Comparison of ENCODE assay signal across 12 cellular contexts in genomic region chr3:158102660-158103085, GRCh38. TPM values are rescaled to one million over a fixed set of nuclear protein-coding genes. Genes with fewer than 3 reads are reported as not detected.
A peak's percentile ranks its signal among the peaks of the same experiment; 100 is the strongest.
DNase-seq lines count a peak whose midpoint lies in the region; ATAC-seq and TF ChIP-seq lines count a peak whose summit lies in the region.
"Had no signal": no experiment of that assay in that cellular context is flagged by ENCODE, and none has a peak within 500 bp of the region (broad histone marks: within the 10 kb centered on the region; RNA-seq: fewer than 3 reads in every experiment).

No MANE protein-coding gene starts in this region.

- no peak overlapping the region for H3K27ac Mint-ChIP-seq in effector memory CD8-positive, alpha-beta T cell
- no peak overlapping the region for H3K27ac Mint-ChIP-seq in natural killer cell treated with Interleukin-12 subunit alpha and Interleukin-12 subunit beta and Interleukin-15 and Interleukin-18, amount 100 ng/mL, for 72 hours

- peaks cover 88 to 100% of the 10 kb centered on the region in 2 donors for H3K27me3 Mint-ChIP-seq in effector memory CD8-positive, alpha-beta T cell
- peaks cover 69 to 92% of the 10 kb centered on the region in 2 donors for H3K27me3 Mint-ChIP-seq in natural killer cell treated with Interleukin-12 subunit alpha and Interleukin-12 subunit beta and Interleukin-15 and Interleukin-18, amount 100 ng/mL, for 72 hours

- H3K4me1 ChIP-seq in effector memory CD4-positive, alpha-beta T cell (ENCODE audit: control insufficient read depth, insufficient read depth, low read length, poor library complexity, severe bottlenecking), result peaks cover 46% of the 10 kb centered on the region

- H3K4me3 Mint-ChIP-seq in effector memory CD8-positive, alpha-beta T cell, result peak overlapping the region; percentile 71 to 93
- peak overlapping the region; percentile 84 for H3K4me3 Mint-ChIP-seq in natural killer cell treated with Interleukin-12 subunit alpha and Interleukin-12 subunit beta and Interleukin-15 and Interleukin-18, amount 100 ng/mL, for 72 hours

- H3K27me3 ChIP-seq in BJ (ENCODE audit: control insufficient read depth, insufficient read depth, low read length) (no peaks in the 10 kb centered on the region), H7 (ENCODE audit: control insufficient read depth, insufficient read depth, low read length) (peaks cover 97% of the 10 kb centered on the region)
- peaks cover 97% of the 10 kb centered on the region for H3K27me3 ChIP-seq in effector memory CD4-positive, alpha-beta T cell (replicated peaks; ENCODE audit: control insufficient read depth, insufficient read depth, low read length, poor library complexity, severe bottlenecking)

- no peak overlapping the region for H3K27ac ChIP-seq in effector memory CD4-positive, alpha-beta T cell (ENCODE audit: insufficient read depth, low read length, poor library complexity, severe bottlenecking)
- H3K27ac ChIP-seq: spleen had no signal

- TF ChIP-seq CTCF in BJ (IDR thresholded peaks at IDR 0.05; ENCODE audit: insufficient read depth, low read depth, low read length), result no peak

- H3K4me3 ChIP-seq in BJ (ENCODE audit: low read depth, low read length) (peak overlapping the region; percentile 62), H7 (ENCODE audit: insufficient read depth, low read depth, low read length) (peak overlapping the region; percentile 37; the same call in 1 of the 2 replicates)
- H3K4me3 ChIP-seq in effector memory CD4-positive, alpha-beta T cell (ENCODE audit: insufficient read depth, low read depth, low read length, poor library complexity, severe bottlenecking), result no peak overlapping the region

- CTCF ChIA-PET in BJ (lab: Yijun Ruan, JAX), result interaction anchor here (1.2 kb wide), 1 partner anchor 11 kb away, joined by 4 read pairs; no protein-coding TSS in a partner anchor

- no peak for ATAC-seq in effector memory CD8-positive, alpha-beta T cell (replicated peaks)
- ATAC-seq in natural killer cell treated with Interleukin-12 subunit alpha and Interleukin-12 subunit beta and Interleukin-15 and Interleukin-18, amount 100 ng/mL, for 72 hours, result no peak
- ATAC-seq in HG02970 (IDR thresholded peaks at IDR 0.05; ENCODE audit: low FRiP score, unreplicated experiment), result no peak

- no peaks in the 10 kb centered on the region for H3K9me3 Mint-ChIP-seq in effector memory CD8-positive, alpha-beta T cell
- H3K9me3 Mint-ChIP-seq in natural killer cell treated with Interleukin-12 subunit alpha and Interleukin-12 subunit beta and Interleukin-15 and Interleukin-18, amount 100 ng/mL, for 72 hours, result no peaks in the 10 kb centered on the region

- H3K36me3 ChIP-seq in BJ (ENCODE audit: control insufficient read depth, insufficient read depth, low read length), result peaks cover 10% of the 10 kb centered on the region
- H3K36me3 ChIP-seq in H7 (replicated peaks; ENCODE audit: control insufficient read depth, insufficient read depth, low read length), result no peaks in the 10 kb centered on the region
- H3K36me3 ChIP-seq in effector memory CD4-positive, alpha-beta T cell (ENCODE audit: control insufficient read depth, insufficient read depth, low read length), result no peaks in the 10 kb centered on the region
- H3K36me3 ChIP-seq: spleen had no signal

- peaks cover 37 to 42% of the 10 kb centered on the region in 2 donors for H3K4me1 Mint-ChIP-seq in effector memory CD8-positive, alpha-beta T cell (ENCODE audit: low read depth in 2 of 2)
- peaks cover 46 to 50% of the 10 kb centered on the region in 2 donors for H3K4me1 Mint-ChIP-seq in natural killer cell treated with Interleukin-12 subunit alpha and Interleukin-12 subunit beta and Interleukin-15 and Interleukin-18, amount 100 ng/mL, for 72 hours (ENCODE audit: low read depth in 2 of 2)

- DNase-seq in BJ (ENCODE audit: low read depth) (no peak), H7 (peak; percentile 33), T-helper 9 cell (no peak), DMS114 treated with DMSO at 0.1 percent for 48 hours (lab: John Stamatoyannopoulos, UW; ENCODE audit: unreplicated experiment) (no peak)
- DNase-seq in effector memory CD8-positive, alpha-beta T cell, result no peak
- DNase-seq in natural killer cell treated with Interleukin-12 subunit alpha and Interleukin-12 subunit beta and Interleukin-15 and Interleukin-18, amount 100 ng/mL, for 72 hours (ENCODE audit: low spot score), result no peak
- DNase-seq in effector memory CD4-positive, alpha-beta T cell, result no peak
- DNase-seq: DMS153, MV-4-11, SIG-M5 had no signal

- peaks cover 3% of the 10 kb centered on the region for H3K9me3 ChIP-seq in effector memory CD4-positive, alpha-beta T cell (ENCODE audit: control insufficient read depth, low read length)

- POLR2A ChIA-PET in BJ (lab: Charles Lee), result no interaction called here

- H3K36me3 Mint-ChIP-seq in effector memory CD8-positive, alpha-beta T cell (ENCODE audit: insufficient read depth), result peaks cover 44% of the 10 kb centered on the region
- peaks cover 6% of the 10 kb centered on the region for H3K36me3 Mint-ChIP-seq in natural killer cell treated with Interleukin-12 subunit alpha and Interleukin-12 subunit beta and Interleukin-15 and Interleukin-18, amount 100 ng/mL, for 72 hours

RNA-seq across cellular contexts. Expression of gene SHOX2, which starts 3.5 kb away (rescaled TPM):
- polyA plus RNA-seq in BJ (2011; rRNA removed), result 11.9 and 13.6 TPM in 2 replicates
- 3.8 and 4.7 TPM in 2 replicates for polyA minus RNA-seq in BJ (2011; rRNA and poly(A)+ RNA removed)
- not detected in 2 replicates for total RNA-seq in H7 (2014; rRNA removed; shearing (Covaris generic))
- 1 to 10 TPM in 1 of 2 donors, not detected in 1; 2.1 TPM for total RNA-seq in natural killer cell treated with Interleukin-12 subunit alpha and Interleukin-12 subunit beta and Interleukin-15 and Interleukin-18, amount 100 ng/mL, for 72 hours

RNA-seq across cellular contexts. Expression of gene RSRC1, which starts 7.2 kb away (rescaled TPM):
- 2.7 and 7.6 TPM in 2 replicates for polyA plus RNA-seq in BJ (2011; rRNA removed)
- 6.2 and 10.2 TPM in 2 replicates for polyA minus RNA-seq in BJ (2011; rRNA and poly(A)+ RNA removed)
- 21.7 and 26.9 TPM in 2 replicates for total RNA-seq in H7 (2014; rRNA removed; shearing (Covaris generic))
- 10 to 100 TPM; 38.7 to 49.6 TPM for total RNA-seq in natural killer cell treated with Interleukin-12 subunit alpha and Interleukin-12 subunit beta and Interleukin-15 and Interleukin-18, amount 100 ng/mL, for 72 hours
